In genomic region chr3:185746470-185746869, GRCh38 we compare ENCODE assay signal across 19 cellular contexts.
DNase-seq lines count a peak whose midpoint lies in the region; FAIRE-seq and TF ChIP-seq lines count a peak whose summit lies in the region.
"Had no signal": no experiment of that assay in that cellular context is flagged by ENCODE, and none has a peak within 500 bp of the region (broad histone marks: within the 10 kb centered on the region; RNA-seq: fewer than 3 reads in every experiment).

No MANE protein-coding gene starts in this region.

- no peaks in the 10 kb centered on the region for H3K27me3 ChIP-seq in endothelial cell of umbilical vein (ENCODE audit: control insufficient read depth in 2 of 2, insufficient read depth in 2 of 2, low read length in 2 of 2)
- no peaks in the 10 kb centered on the region for H3K27me3 ChIP-seq in smooth muscle cell (ENCODE audit: low read depth)
- H3K27me3 ChIP-seq in CD4-positive, alpha-beta memory T cell (ENCODE audit: insufficient read depth, low read length): no peaks in the 10 kb centered on the region
- H3K27me3 ChIP-seq: heart right ventricle had no signal

- H3K9me3 ChIP-seq in endothelial cell of umbilical vein (replicated peaks; ENCODE audit: control insufficient read depth, insufficient read depth, low read length) (no peaks in the 10 kb centered on the region), smooth muscle cell (replicated peaks; ENCODE audit: low read depth) (no peaks in the 10 kb centered on the region)
- H3K9me3 ChIP-seq in CD4-positive, alpha-beta memory T cell (ENCODE audit: control insufficient read depth in 1 of 2, low read length in 2 of 2): no peaks in the 10 kb centered on the region
- H3K9me3 ChIP-seq: esophagus muscularis mucosa, HAP-1, heart right ventricle had no signal

- H3K36me3 ChIP-seq in endothelial cell of umbilical vein (ENCODE audit: control insufficient read depth in 2 of 2, extremely low read depth in 1 of 2, insufficient read depth in 2 of 2, low read length in 2 of 2) (no peaks in the 10 kb centered on the region), smooth muscle cell (ENCODE audit: low read depth) (no peaks in the 10 kb centered on the region)
- H3K36me3 ChIP-seq in CD4-positive, alpha-beta memory T cell (ENCODE audit: insufficient read depth, low read length): no peaks in the 10 kb centered on the region
- H3K36me3 ChIP-seq: esophagus muscularis mucosa, HAP-1, heart right ventricle had no signal

- no peaks in the 10 kb centered on the region for H3K9me1 ChIP-seq in endothelial cell of umbilical vein (replicated peaks; ENCODE audit: control insufficient read depth, extremely low read depth, insufficient read depth, low read length)

- no peak overlapping the region for H3K4me3 Mint-ChIP-seq in CD4-positive, alpha-beta memory T cell
- H3K4me3 Mint-ChIP-seq: activated B cell treated with CpG ODN at 0.5 μM for 24 hours; naive thymus-derived CD8-positive, alpha-beta T cell had no signal

- peaks cover 88% of the 10 kb centered on the region for H3K79me2 ChIP-seq in endothelial cell of umbilical vein (ENCODE audit: control insufficient read depth, insufficient read depth, low read length)
- peaks cover 98% of the 10 kb centered on the region for H3K79me2 ChIP-seq in smooth muscle cell (ENCODE audit: low read depth)

- no peak overlapping the region for H3K27ac Mint-ChIP-seq in CD4-positive, alpha-beta memory T cell
- H3K27ac Mint-ChIP-seq: activated B cell treated with CpG ODN at 0.5 μM for 24 hours; naive thymus-derived CD8-positive, alpha-beta T cell had no signal

- H3K4me3 ChIP-seq in endothelial cell of umbilical vein (replicated peaks in 1 of 3; ENCODE audit: insufficient read depth in 1 of 3, low read depth in 1 of 3, low read length in 3 of 3): no peak overlapping the region
- H3K4me3 ChIP-seq in smooth muscle cell: no peak overlapping the region
- H3K4me3 ChIP-seq in CD4-positive, alpha-beta memory T cell (ENCODE audit: low read length in 2 of 2): no peak overlapping the region
- H3K4me3 ChIP-seq: esophagus muscularis mucosa, HAP-1, heart right ventricle had no signal

- H3K9me3 Mint-ChIP-seq in CD4-positive, alpha-beta memory T cell: peaks cover 0 to 3% (median 0%) of the 10 kb centered on the region in 8 donors
- H3K9me3 Mint-ChIP-seq: activated B cell treated with CpG ODN at 0.5 μM for 24 hours; naive thymus-derived CD8-positive, alpha-beta T cell had no signal

- H3K27me3 Mint-ChIP-seq in CD4-positive, alpha-beta memory T cell: peaks cover 15 to 20% of the 10 kb centered on the region in 2 donors
- H3K27me3 Mint-ChIP-seq: activated B cell treated with CpG ODN at 0.5 μM for 24 hours had no signal

- 94% methylated on average over 5 of the region's 5 CpGs for WGBS in smooth muscle cell (ENCODE audit: low lambda C conversion rate)

- H3K27ac ChIP-seq in endothelial cell of umbilical vein (ENCODE audit: insufficient read depth, low read depth, low read length) (peak overlapping the region; percentile 79), smooth muscle cell (ENCODE audit: low read depth) (peak overlapping the region; percentile 96)
- no peak overlapping the region for H3K27ac ChIP-seq in CD4-positive, alpha-beta memory T cell (ENCODE audit: low read depth, low read length)
- H3K27ac ChIP-seq: esophagus muscularis mucosa, heart right ventricle had no signal

- no TSS peak for BruUV-seq in endothelial cell of umbilical vein (replicated peaks; lab: Mats Ljungman, UMichigan)

- H3K4me1 ChIP-seq in endothelial cell of umbilical vein (ENCODE audit: control insufficient read depth, extremely low read depth, insufficient read depth, low read length) (peaks cover 29% of the 10 kb centered on the region), smooth muscle cell (ENCODE audit: low read depth) (peaks cover 9% of the 10 kb centered on the region)
- H3K4me1 ChIP-seq in CD4-positive, alpha-beta memory T cell (ENCODE audit: insufficient read depth, low read length): no peaks in the 10 kb centered on the region
- H3K4me1 ChIP-seq: esophagus muscularis mucosa had no signal

- CTCF ChIA-PET in endothelial cell of umbilical vein (lab: Charles Lee): interaction anchor here (0.5 to 4.3 kb wide), 13 partner anchors 10 to 86 kb away, joined by 3 to 51 read pairs (median 6); no protein-coding TSS in a partner anchor
- CTCF ChIA-PET in CD4-positive, alpha-beta memory T cell (lab: Charles Lee; ENCODE audit: partially characterized antibody): interaction anchor here (0.6 to 1.6 kb wide), 4 partner anchors 16 to 88 kb away, joined by 3 to 5 read pairs (median 3); no protein-coding TSS in a partner anchor

- peak overlapping the region; percentile 36 for H3K9ac ChIP-seq in endothelial cell of umbilical vein (replicated peaks; ENCODE audit: extremely low read depth, insufficient read depth, low read length)
- peak overlapping the region; percentile 83 for H3K9ac ChIP-seq in smooth muscle cell (ENCODE audit: low read depth)

- dilution Hi-C loops in endothelial cell of umbilical vein (cut with MboI; ENCODE audit: extremely low pct_ligation_motif_present, low sequenced_read_pairs): no loop called here

- H3K4me2 ChIP-seq in endothelial cell of umbilical vein (ENCODE audit: insufficient read depth, low read length) (peak overlapping the region; percentile 37), smooth muscle cell (peak overlapping the region; percentile 68)

- FAIRE-seq in endothelial cell of umbilical vein (lab: Jason Lieb, UNC) (no peak), D721Med (lab: Jason Lieb, UNC) (no peak)
- FAIRE-seq: A204.1 had no signal

- no peak for TF ChIP-seq POLR2A in endothelial cell of umbilical vein (IDR thresholded peaks at IDR 0.05; ENCODE audit: low read depth, low read length)

- intact Hi-C loops in endothelial cell of umbilical vein (cut with micrococcal nuclease): no loop called here
- intact Hi-C loops in CD4-positive, alpha-beta memory T cell (cut with micrococcal nuclease): no loop called here

- H3K36me3 Mint-ChIP-seq in CD4-positive, alpha-beta memory T cell: no peaks in the 10 kb centered on the region
- H3K36me3 Mint-ChIP-seq: naive thymus-derived CD8-positive, alpha-beta T cell had no signal

- H3F3A ChIP-seq in smooth muscle cell (ENCODE audit: low read depth): peaks cover 25% of the 10 kb centered on the region

- TF ChIP-seq CTCF in endothelial cell of umbilical vein (IDR thresholded peaks at IDR 0.05; ENCODE audit: extremely low read depth in 1 of 2, insufficient read depth in 1 of 2, low read depth in 1 of 2, low read length in 2 of 2) (no peak), smooth muscle cell (IDR thresholded peaks at IDR 0.05; ENCODE audit: borderline replicate concordance, insufficient read depth, poor library complexity, severe bottlenecking) (no peak), D721Med (IDR thresholded peaks at IDR 0.05; ENCODE audit: insufficient read depth, missing control alignments) (no peak)

- H3K4me1 Mint-ChIP-seq in CD4-positive, alpha-beta memory T cell: no peaks in the 10 kb centered on the region

- no peak overlapping the region for H2AFZ ChIP-seq in endothelial cell of umbilical vein (ENCODE audit: low read depth, low read length)
- no peak overlapping the region for H2AFZ ChIP-seq in smooth muscle cell (ENCODE audit: low read depth)

- POLR2A ChIA-PET in endothelial cell of umbilical vein (lab: Charles Lee): interaction anchor here (0.6 kb wide), 1 partner anchor 17 kb away, joined by 4 read pairs; no protein-coding TSS in a partner anchor
- POLR2A ChIA-PET in CD4-positive, alpha-beta memory T cell (lab: Charles Lee; ENCODE audit: partially characterized antibody): no interaction called here

- no peaks in the 10 kb centered on the region for H4K20me1 ChIP-seq in endothelial cell of umbilical vein (replicated peaks; ENCODE audit: control insufficient read depth, extremely low read depth, insufficient read depth, low read length)
- H4K20me1 ChIP-seq in smooth muscle cell (ENCODE audit: low read depth): peaks cover 98% of the 10 kb centered on the region

- DNase-seq in NCI-H510A treated with DMSO at 0.1 percent for 48 hours (lab: John Stamatoyannopoulos, UW) (peak; percentile 5), NCI-H510A (lab: John Stamatoyannopoulos, UW) (no peak), NOMO-1 treated with dmso at 0.1 percent for 144 hours (lab: John Stamatoyannopoulos, UW; ENCODE audit: unreplicated experiment) (peak; percentile 38), endothelial cell of umbilical vein (ENCODE audit: low read depth, low spot score) (peak; percentile 54), smooth muscle cell (lab: John Stamatoyannopoulos, UW; ENCODE audit: unreplicated experiment) (no peak), D721Med (ENCODE audit: insufficient read length, low spot score) (no peak)
- no peak for DNase-seq in activated CD8-positive, alpha-beta memory T cell treated with anti-CD3 and anti-CD28 coated beads, Interleukin-2, amount 50 U/mL, for 48 hours
- no peak for DNase-seq in CD4-positive, alpha-beta memory T cell
- DNase-seq: activated B cell treated with CpG ODN at 0.5 μM for 24 hours; activated naive CD4-positive, alpha-beta T cell treated with anti-CD3 and anti-CD28 coated beads, Interleukin-2, amount 50 U/mL, for 16 hours; cerebellar nuclear complex; heart right ventricle; left cardiac atrium; naive thymus-derived CD8-positive, alpha-beta T cell; NCI-H2107; stimulated activated naive CD4-positive, alpha-beta T cell treated with Interleukin-2 at 50 U/mL for 16 hours had no signal

TF ChIP-seq in endothelial cell of umbilical vein, 7 proteins besides CTCF, POLR2A, EP300 and RAD21:
- TF ChIP-seq MAX (IDR thresholded peaks at IDR 0.05; ENCODE audit: insufficient read depth, insufficient read length) (no peak), GATA2 (IDR thresholded peaks at IDR 0.05; ENCODE audit: insufficient read depth, insufficient read length, low read depth, low read length) (no peak), EZH2 (IDR thresholded peaks at IDR 0.05; ENCODE audit: borderline replicate concordance, low read depth, low read length, severe bottlenecking) (no peak)

Comparison
In these comparisons a context has a peak if more than half of its experiments do, and no peak if none do; other contexts are left out.
1. DNase-seq: peak in NCI-H510A treated with DMSO at 0.1 percent for 48 hours (single experiment), NOMO-1 treated with dmso at 0.1 percent for 144 hours (single experiment) and endothelial cell of umbilical vein (single experiment); none in NCI-H510A (single experiment), smooth muscle cell (single experiment), activated CD8-positive, alpha-beta memory T cell treated with anti-CD3 and anti-CD28 coated beads, Interleukin-2, amount 50 U/mL, for 48 hours (single experiment), CD4-positive, alpha-beta memory T cell (0 of 5) and D721Med (single experiment).